ENCODE assay signal across 1 cellular context in genomic region chr1:112721294-112721693, GRCh38. TPM values are rescaled to one million over a fixed set of nuclear protein-coding genes. Genes with fewer than 3 reads are reported as not detected.
"Had no signal": no experiment of that assay in that cellular context is flagged by ENCODE, and none has a peak within 500 bp of the region (broad histone marks: within the 10 kb centered on the region; RNA-seq: fewer than 3 reads in every experiment).

No MANE protein-coding gene starts in this region.

RNA-seq across cellular contexts. Expression of gene PPM1J, which starts 6.2 kb away (rescaled TPM):
- total RNA-seq: SJSA1 had no signal
